ENCODE assay signal across 27 cellular contexts in genomic region chr1:169517544-169518186, GRCh38.
"Had no signal": no experiment of that assay in that cellular context is flagged by ENCODE, and none has a peak within 500 bp of the region (broad histone marks: within the 10 kb centered on the region; RNA-seq: fewer than 3 reads in every experiment).

No MANE protein-coding gene starts in this region.

- H3K9me3 Mint-ChIP-seq: activated CD4-positive, alpha-beta memory T cell treated with anti-CD3 and anti-CD28 coated beads, Interleukin-2, amount 10 ng/mL, durations not matched to agents 7 days and 5 days; activated CD4-positive, alpha-beta T cell treated with anti-CD3 and anti-CD28 coated beads, Interleukin-2, amount 10 ng/mL, durations not matched to agents 7 days and 5 days; activated naive CD8-positive, alpha-beta T cell treated with anti-CD3 and anti-CD28 coated beads, Interleukin-2, amount 50 U/mL, for 24 hours; activated T-cell treated with anti-CD3 and anti-CD28 coated beads, Interleukin-2, amount 50 U/mL, for 24 hours; dendritic cell treated with granulocyte-macrophage colony-stimulating factor and Interleukin-4, amounts not matched to agents 40 ng/mL and 50 ng/mL, for 4 days; natural killer cell treated with Interleukin-12 subunit alpha and Interleukin-12 subunit beta and Interleukin-15 and Interleukin-18, amount 100 ng/mL, for 72 hours; T-helper 1 cell treated with Interleukin-12 subunit alpha and Interleukin-12 subunit beta and Interleukin-4 antibody, amounts not matched to agents 30 μg/mL and 1 μg/mL, for 36 hours had no signal

- H3K27ac ChIP-seq: breast epithelium, esophagus muscularis mucosa, left lung, lower lobe of right lung, right atrium auricular region, suprapubic skin, tibial artery had no signal

- H3K36me3 ChIP-seq: breast epithelium, lower lobe of right lung, right atrium auricular region, suprapubic skin, tibial artery had no signal

- H3K27ac Mint-ChIP-seq: activated CD4-positive, alpha-beta memory T cell treated with anti-CD3 and anti-CD28 coated beads, Interleukin-2, amount 10 ng/mL, durations not matched to agents 7 days and 5 days; activated CD4-positive, alpha-beta T cell treated with anti-CD3 and anti-CD28 coated beads, Interleukin-2, amount 10 ng/mL, durations not matched to agents 7 days and 5 days; activated naive CD8-positive, alpha-beta T cell treated with anti-CD3 and anti-CD28 coated beads, Interleukin-2, amount 50 U/mL, for 24 hours; activated T-cell treated with anti-CD3 and anti-CD28 coated beads, Interleukin-2, amount 50 U/mL, for 24 hours; dendritic cell treated with granulocyte-macrophage colony-stimulating factor and Interleukin-4, amounts not matched to agents 40 ng/mL and 50 ng/mL, for 4 days; natural killer cell treated with Interleukin-12 subunit alpha and Interleukin-12 subunit beta and Interleukin-15 and Interleukin-18, amount 100 ng/mL, for 72 hours; T-helper 1 cell treated with Interleukin-12 subunit alpha and Interleukin-12 subunit beta and Interleukin-4 antibody, amounts not matched to agents 30 μg/mL and 1 μg/mL, for 36 hours had no signal

- H3K4me2 ChIP-seq: smooth muscle cell had no signal

- H3K4me3 ChIP-seq: breast epithelium, esophagus muscularis mucosa, left lung, lower lobe of right lung, right atrium auricular region, smooth muscle cell, suprapubic skin, tibial artery had no signal

- H3K9me3 ChIP-seq: breast epithelium, esophagus muscularis mucosa, left lung, lower lobe of right lung, right atrium auricular region, suprapubic skin, tibial artery had no signal

- ATAC-seq: activated naive CD8-positive, alpha-beta T cell treated with anti-CD3 and anti-CD28 coated beads, Interleukin-2, amount 50 U/mL, for 24 hours; left lung; lower lobe of right lung; natural killer cell treated with Interleukin-12 subunit alpha and Interleukin-12 subunit beta and Interleukin-15 and Interleukin-18, amount 100 ng/mL, for 72 hours had no signal

- H3K4me1 ChIP-seq: breast epithelium, esophagus muscularis mucosa, lower lobe of right lung, right atrium auricular region had no signal

- H3K36me3 Mint-ChIP-seq: natural killer cell treated with Interleukin-12 subunit alpha and Interleukin-12 subunit beta and Interleukin-15 and Interleukin-18, amount 100 ng/mL, for 72 hours had no signal

- DNase-seq: activated CD4-positive, alpha-beta memory T cell treated with anti-CD3 and anti-CD28 coated beads, Interleukin-2, amount 10 ng/mL, durations not matched to agents 7 days and 5 days; activated CD4-positive, alpha-beta T cell treated with anti-CD3 and anti-CD28 coated beads, Interleukin-2, amount 10 ng/mL, durations not matched to agents 7 days and 5 days; activated CD4-positive, CD25-positive, alpha-beta regulatory T cell treated with anti-CD3 and anti-CD28 coated beads, Interleukin-2, amount 50 U/mL, for 72 hours; activated CD8-positive, alpha-beta memory T cell treated with anti-CD3 and anti-CD28 coated beads, Interleukin-2, amount 50 U/mL, for 48 hours; activated gamma-delta T cell; activated naive CD4-positive, alpha-beta T cell treated with anti-CD3 and anti-CD28 coated beads, Interleukin-2, amount 50 U/mL, for 16 hours; activated naive CD8-positive, alpha-beta T cell treated with anti-CD3 and anti-CD28 coated beads, Interleukin-2, amount 50 U/mL, for 24 hours; activated T-cell treated with anti-CD3 and anti-CD28 coated beads, Interleukin-2, amount 50 U/mL, for 24 hours; amygdala; central memory CD4-positive, alpha-beta T cell; kidney glomerular epithelial cell; left lung; lower lobe of right lung; mesendoderm; stimulated activated CD4-positive, alpha-beta T cell treated with anti-CD3 and anti-CD28 coated beads, Interleukin-15, amount 100 ng/mL, for 24 hours; stimulated activated CD4-positive, alpha-beta T cell treated with anti-CD3 and anti-CD28 coated beads, Interleukin-2, amount 100 ng/mL, for 24 hours; stimulated activated naive CD4-positive, alpha-beta T cell; T1000; tibial artery had no signal

- H3K27me3 ChIP-seq: breast epithelium, esophagus muscularis mucosa, left lung, right atrium auricular region, suprapubic skin, tibial artery had no signal

- H3K4me3 Mint-ChIP-seq: activated CD4-positive, alpha-beta memory T cell treated with anti-CD3 and anti-CD28 coated beads, Interleukin-2, amount 10 ng/mL, durations not matched to agents 7 days and 5 days; activated CD4-positive, alpha-beta T cell treated with anti-CD3 and anti-CD28 coated beads, Interleukin-2, amount 10 ng/mL, durations not matched to agents 7 days and 5 days; activated naive CD8-positive, alpha-beta T cell treated with anti-CD3 and anti-CD28 coated beads, Interleukin-2, amount 50 U/mL, for 24 hours; activated T-cell treated with anti-CD3 and anti-CD28 coated beads, Interleukin-2, amount 50 U/mL, for 24 hours; dendritic cell treated with granulocyte-macrophage colony-stimulating factor and Interleukin-4, amounts not matched to agents 40 ng/mL and 50 ng/mL, for 4 days; natural killer cell treated with Interleukin-12 subunit alpha and Interleukin-12 subunit beta and Interleukin-15 and Interleukin-18, amount 100 ng/mL, for 72 hours; T-helper 1 cell treated with Interleukin-12 subunit alpha and Interleukin-12 subunit beta and Interleukin-4 antibody, amounts not matched to agents 30 μg/mL and 1 μg/mL, for 36 hours had no signal

- H3K27me3 Mint-ChIP-seq: activated CD4-positive, alpha-beta memory T cell treated with anti-CD3 and anti-CD28 coated beads, Interleukin-2, amount 10 ng/mL, durations not matched to agents 7 days and 5 days; activated CD4-positive, alpha-beta T cell treated with anti-CD3 and anti-CD28 coated beads, Interleukin-2, amount 10 ng/mL, durations not matched to agents 7 days and 5 days; activated naive CD8-positive, alpha-beta T cell treated with anti-CD3 and anti-CD28 coated beads, Interleukin-2, amount 50 U/mL, for 24 hours; activated T-cell treated with anti-CD3 and anti-CD28 coated beads, Interleukin-2, amount 50 U/mL, for 24 hours; dendritic cell treated with granulocyte-macrophage colony-stimulating factor and Interleukin-4, amounts not matched to agents 40 ng/mL and 50 ng/mL, for 4 days; natural killer cell treated with Interleukin-12 subunit alpha and Interleukin-12 subunit beta and Interleukin-15 and Interleukin-18, amount 100 ng/mL, for 72 hours had no signal

- H3K4me1 Mint-ChIP-seq: activated CD4-positive, alpha-beta memory T cell treated with anti-CD3 and anti-CD28 coated beads, Interleukin-2, amount 10 ng/mL, durations not matched to agents 7 days and 5 days; activated CD4-positive, alpha-beta T cell treated with anti-CD3 and anti-CD28 coated beads, Interleukin-2, amount 10 ng/mL, durations not matched to agents 7 days and 5 days; activated naive CD8-positive, alpha-beta T cell treated with anti-CD3 and anti-CD28 coated beads, Interleukin-2, amount 50 U/mL, for 24 hours had no signal
